ENCODE assay signal across 19 cellular contexts in the genomic region with DNA sequence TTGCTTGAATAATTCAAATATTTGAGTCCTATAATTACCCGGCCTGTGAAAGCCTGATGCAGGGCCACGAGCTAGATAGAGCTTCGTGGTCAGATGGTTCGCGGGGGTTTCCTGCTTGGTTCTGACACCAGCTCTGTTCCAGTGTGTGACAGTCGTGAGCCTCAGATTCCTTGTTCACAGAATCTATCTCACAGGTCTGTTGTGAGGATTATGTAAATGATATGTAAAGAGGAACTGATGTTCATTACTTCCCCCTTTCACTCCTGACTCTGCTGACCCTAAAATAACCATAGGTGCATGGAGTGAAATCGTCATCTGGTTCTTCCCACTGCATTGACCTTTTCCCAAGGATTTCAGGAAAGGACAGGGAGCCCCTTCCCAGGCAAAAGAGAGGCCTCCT.
DNase-seq lines count a peak whose midpoint lies in the region; ATAC-seq and TF ChIP-seq lines count a peak whose summit lies in the region.
"Had no signal": no experiment of that assay in that cellular context is flagged by ENCODE, and none has a peak within 500 bp of the region (broad histone marks: within the 10 kb centered on the region; RNA-seq: fewer than 3 reads in every experiment).

No MANE protein-coding gene starts in this region.

- TF ChIP-seq CTCF in DND-41 (IDR thresholded peaks at IDR 0.05; ENCODE audit: borderline replicate concordance, extremely low read depth, low read length, poor library complexity, severe bottlenecking) (no peak), lower lobe of right lung (IDR thresholded peaks at IDR 0.05) (no peak)

- no peak overlapping the region for H2AFZ ChIP-seq in DND-41 (ENCODE audit: low read depth, low read length)
- H2AFZ ChIP-seq: GM23248 had no signal

- H3K27me3 ChIP-seq in DND-41 (ENCODE audit: insufficient read depth, low read length, poor library complexity) (no peaks in the 10 kb centered on the region), lower lobe of right lung (ENCODE audit: low read depth) (no peaks in the 10 kb centered on the region)

- H3K36me3 ChIP-seq in DND-41 (ENCODE audit: insufficient read depth, low read length) (no peaks in the 10 kb centered on the region), lower lobe of right lung (no peaks in the 10 kb centered on the region)
- H3K36me3 ChIP-seq: left ventricle myocardium inferior had no signal

- no peak for ATAC-seq in DND-41 (ENCODE audit: insufficient read depth, low read depth)
- ATAC-seq in lower lobe of right lung, result no peak
- no peak for ATAC-seq in left colon
- ATAC-seq in GM18502 (IDR thresholded peaks at IDR 0.05; ENCODE audit: poor library complexity, unreplicated experiment), result no peak
- ATAC-seq: activated CD8-positive, alpha-beta memory T cell treated with anti-CD3 and anti-CD28 coated beads, Interleukin-2, amount 10 ng/mL, durations not matched to agents 7 days and 5 days had no signal

- H3K4me1 ChIP-seq in DND-41 (ENCODE audit: insufficient read depth, low read length) (no peaks in the 10 kb centered on the region), lower lobe of right lung (no peaks in the 10 kb centered on the region)

- H3K9me3 ChIP-seq in DND-41 (ENCODE audit: insufficient read depth, low read length, severe bottlenecking) (peaks cover 8% of the 10 kb centered on the region), lower lobe of right lung (peaks cover 6% of the 10 kb centered on the region)

- H4K20me1 ChIP-seq in DND-41 (ENCODE audit: insufficient read depth, low read length), result no peaks in the 10 kb centered on the region

- no peak overlapping the region for H3K9ac ChIP-seq in DND-41 (ENCODE audit: low read depth, low read length)
- H3K9ac ChIP-seq: GM23248 had no signal

- H3K27ac ChIP-seq in DND-41 (ENCODE audit: low read length), result no peak overlapping the region
- H3K27ac ChIP-seq in lower lobe of right lung, result no peak overlapping the region
- H3K27ac ChIP-seq: C4-2B, GM23248, left ventricle myocardium inferior had no signal

- intact Hi-C loops in lower lobe of right lung (cut with DNase I), result no loop called here
- intact Hi-C loops in left colon (cut with DNase I, micrococcal nuclease), result no loop called here

- no peak overlapping the region for H3K4me2 ChIP-seq in DND-41 (ENCODE audit: insufficient read depth, low read length)

- no peaks in the 10 kb centered on the region for H3K79me2 ChIP-seq in DND-41 (ENCODE audit: insufficient read depth, low read length)

- H3K4me3 ChIP-seq in DND-41 (ENCODE audit: low read depth in 1 of 2, low read length in 2 of 2) (no peak overlapping the region), lower lobe of right lung (no peak overlapping the region)
- H3K4me3 ChIP-seq: GM23248, left ventricle myocardium inferior had no signal

- DNase-seq in DND-41 (peak; percentile 13), Kasumi-1 (lab: John Stamatoyannopoulos, UW) (peak; percentile 44 to 70), OCI-M1 (lab: John Stamatoyannopoulos, UW) (peak; percentile 49), germinal center (ENCODE audit: low spot score) (peak; percentile 40), lower lobe of right lung (no peak), NCI-H510A (lab: John Stamatoyannopoulos, UW) (no peak), left colon (no peak)
- DNase-seq: activated CD4-positive, alpha-beta T cell treated with anti-CD3 and anti-CD28 coated beads, Interleukin-2, amount 10 ng/mL, durations not matched to agents 7 days and 5 days; activated CD8-positive, alpha-beta memory T cell treated with anti-CD3 and anti-CD28 coated beads, Interleukin-2, amount 10 ng/mL, durations not matched to agents 7 days and 5 days; aorta; central memory CD4-positive, alpha-beta T cell; GM23248; HFFc6; left ventricle myocardium inferior; NCI-H1436; NCI-H510A treated with DMSO at 0.1 percent for 48 hours; stimulated activated CD8-positive, alpha-beta memory T cell treated with anti-CD3 and anti-CD28 coated beads, Interleukin-4, amount 100 ng/mL, for 48 hours had no signal

Comparison
In these comparisons a context has a peak if more than half of its experiments do, and no peak if none do; other contexts are left out.
1. DNase-seq: peak in DND-41 (single experiment), Kasumi-1 (2 of 2), OCI-M1 (single experiment) and germinal center (single experiment); none in lower lobe of right lung (single experiment), NCI-H510A (single experiment) and left colon (0 of 2).